In the genomic region with DNA sequence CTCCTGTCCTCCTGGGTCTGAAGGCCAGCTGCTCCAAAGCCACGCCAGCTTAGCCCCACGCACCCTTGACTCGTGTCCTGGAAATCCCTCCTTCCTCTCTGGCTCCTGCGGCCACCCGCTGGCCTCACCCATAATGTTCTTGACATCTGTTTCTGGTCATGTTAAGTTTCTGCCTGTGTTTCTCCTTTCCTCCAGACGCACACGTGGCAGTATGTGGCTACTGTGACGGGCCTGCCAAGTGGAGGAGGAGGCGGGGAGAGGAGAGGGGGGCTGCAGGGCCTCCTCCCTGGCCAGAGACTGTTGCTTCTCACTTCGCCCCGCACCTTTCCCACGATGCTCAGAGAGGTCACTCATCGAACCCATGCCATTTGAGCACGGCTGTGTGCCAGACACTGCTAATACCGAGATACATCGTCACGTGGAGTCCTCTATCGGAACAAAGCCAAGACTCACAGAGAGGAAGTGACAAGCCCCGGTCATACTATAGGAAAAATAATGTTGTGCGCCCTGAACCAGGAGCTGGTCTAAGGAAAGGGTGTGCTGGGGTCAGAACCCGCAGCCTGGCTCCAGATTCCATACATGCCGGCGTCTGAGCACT, we compare ENCODE assay signal across 8 cellular contexts. TPM values are rescaled to one million over a fixed set of nuclear protein-coding genes. Genes with fewer than 3 reads are reported as not detected.
DNase-seq lines count a peak whose midpoint lies in the region; ATAC-seq, FAIRE-seq and TF ChIP-seq lines count a peak whose summit lies in the region.

No MANE protein-coding gene starts in this region.

- POLR2A ChIA-PET in endothelial cell of umbilical vein (lab: Charles Lee), result no interaction called here

- H3K36me3 ChIP-seq in endothelial cell of umbilical vein (ENCODE audit: control insufficient read depth in 2 of 2, extremely low read depth in 1 of 2, insufficient read depth in 2 of 2, low read length in 2 of 2), result no peaks in the 10 kb centered on the region

- FAIRE-seq in endothelial cell of umbilical vein (lab: Jason Lieb, UNC), result peak; percentile 100

- dilution Hi-C loops in endothelial cell of umbilical vein (cut with MboI; ENCODE audit: extremely low pct_ligation_motif_present, low sequenced_read_pairs), result no loop called here

- DNase-seq in AG10803 (ENCODE audit: low read depth), result peak; percentile 92
- DNase-seq in NOMO-1 treated with DMSO at 0.1 percent for 48 hours (lab: John Stamatoyannopoulos, UW; ENCODE audit: unreplicated experiment), result peak; percentile 70
- DNase-seq in endothelial cell of umbilical vein (ENCODE audit: low read depth, low spot score), result peak; percentile 96
- peak; percentile 61 for DNase-seq in natural killer cell treated with Interleukin-12 subunit alpha and Interleukin-12 subunit beta and Interleukin-15 and Interleukin-18, amount 100 ng/mL, for 72 hours (ENCODE audit: low spot score)
- no peak for DNase-seq in ecto neural progenitor cell (ENCODE audit: low spot score)
- no peak for DNase-seq in COR-L47 (lab: John Stamatoyannopoulos, UW)

- H3K27ac ChIP-seq in endothelial cell of umbilical vein (ENCODE audit: insufficient read depth, low read depth, low read length), result peak overlapping the region; percentile 82

- no peaks in the 10 kb centered on the region for H3K36me3 Mint-ChIP-seq in natural killer cell treated with Interleukin-12 subunit alpha and Interleukin-12 subunit beta and Interleukin-15 and Interleukin-18, amount 100 ng/mL, for 72 hours

- peaks cover 30% of the 10 kb centered on the region for H3K4me1 ChIP-seq in endothelial cell of umbilical vein (ENCODE audit: control insufficient read depth, extremely low read depth, insufficient read depth, low read length)

- no peaks in the 10 kb centered on the region for H3K9me3 ChIP-seq in endothelial cell of umbilical vein (replicated peaks; ENCODE audit: control insufficient read depth, insufficient read depth, low read length)

- H3K4me3 Mint-ChIP-seq in natural killer cell treated with Interleukin-12 subunit alpha and Interleukin-12 subunit beta and Interleukin-15 and Interleukin-18, amount 100 ng/mL, for 72 hours, result peak overlapping the region; percentile 43

- CTCF ChIA-PET in endothelial cell of umbilical vein (lab: Charles Lee), result interaction anchor here (0.9 to 5.5 kb wide), 5 partner anchors 9 to 46 kb away, joined by 3 to 54 read pairs (median 7); a partner anchor contains a TSS

- H3K79me2 ChIP-seq in endothelial cell of umbilical vein (ENCODE audit: control insufficient read depth, insufficient read depth, low read length), result no peaks in the 10 kb centered on the region

- H3K4me3 ChIP-seq in AG10803 (ENCODE audit: low read length) (peak overlapping the region; percentile 13), endothelial cell of umbilical vein (replicated peaks in 1 of 3; ENCODE audit: insufficient read depth in 1 of 3, low read depth in 1 of 3, low read length in 3 of 3) (peak overlapping the region in 1 of 3 experiments; percentile 2)

- peak overlapping the region in 1 of 2 donors; percentile 75 for H3K27ac Mint-ChIP-seq in natural killer cell treated with Interleukin-12 subunit alpha and Interleukin-12 subunit beta and Interleukin-15 and Interleukin-18, amount 100 ng/mL, for 72 hours

- no peaks in the 10 kb centered on the region for H4K20me1 ChIP-seq in endothelial cell of umbilical vein (replicated peaks; ENCODE audit: control insufficient read depth, extremely low read depth, insufficient read depth, low read length)

- peak in 1 of 2 donors; percentile 60 for ATAC-seq in natural killer cell treated with Interleukin-12 subunit alpha and Interleukin-12 subunit beta and Interleukin-15 and Interleukin-18, amount 100 ng/mL, for 72 hours
- ATAC-seq in GM21825 (IDR thresholded peaks at IDR 0.05; ENCODE audit: unreplicated experiment) (no peak), HG02571 (IDR thresholded peaks at IDR 0.05; ENCODE audit: unreplicated experiment) (no peak)

- peak overlapping the region; percentile 46 for H2AFZ ChIP-seq in endothelial cell of umbilical vein (ENCODE audit: low read depth, low read length)

- TF ChIP-seq POLR2A in endothelial cell of umbilical vein (IDR thresholded peaks at IDR 0.05; ENCODE audit: low read depth, low read length), result no peak

- peak overlapping the region; percentile 57 for H3K9ac ChIP-seq in endothelial cell of umbilical vein (replicated peaks; ENCODE audit: extremely low read depth, insufficient read depth, low read length)

- intact Hi-C loops in endothelial cell of umbilical vein (cut with micrococcal nuclease), result loop anchor here (1.0 kb wide), 2 partner anchors 10 to 13 kb away; no protein-coding TSS in a partner anchor

- H3K27me3 ChIP-seq in endothelial cell of umbilical vein (ENCODE audit: control insufficient read depth in 2 of 2, insufficient read depth in 2 of 2, low read length in 2 of 2), result no peaks in the 10 kb centered on the region

- TF ChIP-seq CTCF in AG10803 (conservative IDR thresholded peaks at IDR 0.05; ENCODE audit: low read length), result 0 out of 2 replicates have a peak, but pooled peaks have one; percentile 13
- TF ChIP-seq CTCF in endothelial cell of umbilical vein (IDR thresholded peaks at IDR 0.05; ENCODE audit: extremely low read depth in 1 of 2, insufficient read depth in 1 of 2, low read depth in 1 of 2, low read length in 2 of 2), result no peak

- H3K4me1 Mint-ChIP-seq in natural killer cell treated with Interleukin-12 subunit alpha and Interleukin-12 subunit beta and Interleukin-15 and Interleukin-18, amount 100 ng/mL, for 72 hours (ENCODE audit: low read depth in 2 of 2), result peaks cover 8 to 21% of the 10 kb centered on the region in 2 donors

- no peaks in the 10 kb centered on the region for H3K27me3 Mint-ChIP-seq in natural killer cell treated with Interleukin-12 subunit alpha and Interleukin-12 subunit beta and Interleukin-15 and Interleukin-18, amount 100 ng/mL, for 72 hours

- no peaks in the 10 kb centered on the region for H3K9me1 ChIP-seq in endothelial cell of umbilical vein (replicated peaks; ENCODE audit: control insufficient read depth, extremely low read depth, insufficient read depth, low read length)

- no TSS peak for BruUV-seq in endothelial cell of umbilical vein (replicated peaks; lab: Mats Ljungman, UMichigan)

- no peaks in the 10 kb centered on the region for H3K9me3 Mint-ChIP-seq in natural killer cell treated with Interleukin-12 subunit alpha and Interleukin-12 subunit beta and Interleukin-15 and Interleukin-18, amount 100 ng/mL, for 72 hours

- peak overlapping the region; percentile 38 for H3K4me2 ChIP-seq in endothelial cell of umbilical vein (ENCODE audit: insufficient read depth, low read length)

TF ChIP-seq in endothelial cell of umbilical vein, 7 proteins besides CTCF, POLR2A, EP300 and RAD21:
- TF ChIP-seq MYC (IDR thresholded peaks at IDR 0.05; ENCODE audit: low read depth, low read length) (no peak), POLR2AphosphoS5 (IDR thresholded peaks at IDR 0.05; ENCODE audit: insufficient read depth, low read depth, low read length) (peak; percentile 74), GATA2 (IDR thresholded peaks at IDR 0.05; ENCODE audit: insufficient read depth, insufficient read length, low read depth, low read length) (no peak), JUN (IDR thresholded peaks at IDR 0.05; ENCODE audit: borderline replicate concordance, insufficient read depth, insufficient read length, low read depth) (peak; percentile 37), EZH2 (IDR thresholded peaks at IDR 0.05; ENCODE audit: borderline replicate concordance, low read depth, low read length, severe bottlenecking) (no peak), FOS (IDR thresholded peaks at IDR 0.05; ENCODE audit: borderline replicate concordance, insufficient read depth, low read length) (peak; percentile 26)
- TF ChIP-seq, protein P1, sequence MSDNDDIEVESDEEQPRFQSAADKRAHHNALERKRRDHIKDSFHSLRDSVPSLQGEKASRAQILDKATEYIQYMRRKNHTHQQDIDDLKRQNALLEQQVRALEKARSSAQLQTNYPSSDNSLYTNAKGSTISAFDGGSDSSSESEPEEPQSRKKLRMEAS (IDR thresholded peaks at IDR 0.05; ENCODE audit: insufficient read depth, insufficient read length), result peak; percentile 74

RNA-seq across cellular contexts. Expression of a gene that starts 11.5 kb away (rescaled TPM):
- total RNA-seq in endothelial cell of umbilical vein, result 27.6 and 31.5 TPM in 2 replicates
- polyA plus RNA-seq in endothelial cell of umbilical vein, result 20.2 and 23.6 TPM in 2 replicates
- polyA plus RNA-seq in endothelial cell of umbilical vein (2011; cell fraction: cytosol; rRNA removed), result 13.0 and 13.9 TPM in 2 replicates
- 21.5 and 22.1 TPM in 2 replicates for polyA plus RNA-seq in endothelial cell of umbilical vein (2011; cell fraction: nucleus; rRNA removed)
- 10.6 and 12.3 TPM in 2 replicates for polyA plus RNA-seq in endothelial cell of umbilical vein (2012)
- 9.3 and 12.7 TPM in 2 replicates for polyA minus RNA-seq in endothelial cell of umbilical vein
- polyA minus RNA-seq in endothelial cell of umbilical vein (2011; cell fraction: cytosol; rRNA and poly(A)+ RNA removed), result 24.2 TPM
- polyA minus RNA-seq in endothelial cell of umbilical vein (2011; cell fraction: nucleus; rRNA and poly(A)+ RNA removed), result 7.0 and 7.6 TPM in 2 replicates
- total RNA-seq in natural killer cell treated with Interleukin-12 subunit alpha and Interleukin-12 subunit beta and Interleukin-15 and Interleukin-18, amount 100 ng/mL, for 72 hours, result 1 to 10 TPM; 1.3 to 3.9 TPM

RNA-seq across cellular contexts. Expression of a gene that starts 26.8 kb away (rescaled TPM):
- not detected in 2 replicates for total RNA-seq in endothelial cell of umbilical vein
- 0.01 and 0.10 TPM in 2 replicates for polyA plus RNA-seq in endothelial cell of umbilical vein
- not detected in 2 replicates for polyA plus RNA-seq in endothelial cell of umbilical vein (2011; cell fraction: cytosol; rRNA removed)
- polyA plus RNA-seq in endothelial cell of umbilical vein (2011; cell fraction: nucleus; rRNA removed), result not detected in 2 replicates
- polyA plus RNA-seq in endothelial cell of umbilical vein (2012), result not detected in 2 replicates
- not detected in 2 replicates for polyA minus RNA-seq in endothelial cell of umbilical vein
- polyA minus RNA-seq in endothelial cell of umbilical vein (2011; cell fraction: cytosol; rRNA and poly(A)+ RNA removed), result not detected
- not detected in 2 replicates for polyA minus RNA-seq in endothelial cell of umbilical vein (2011; cell fraction: nucleus; rRNA and poly(A)+ RNA removed)
- total RNA-seq in natural killer cell treated with Interleukin-12 subunit alpha and Interleukin-12 subunit beta and Interleukin-15 and Interleukin-18, amount 100 ng/mL, for 72 hours, result 100 to 1,000 TPM; 508 to 635 TPM

RNA-seq across cellular contexts. Expression of a gene that starts 35.7 kb away (rescaled TPM):
- total RNA-seq in endothelial cell of umbilical vein, result not detected in 2 replicates
- polyA plus RNA-seq in endothelial cell of umbilical vein, result not detected in 2 replicates
- not detected in 2 replicates for polyA plus RNA-seq in endothelial cell of umbilical vein (2011; cell fraction: cytosol; rRNA removed)
- not detected in 2 replicates for polyA plus RNA-seq in endothelial cell of umbilical vein (2011; cell fraction: nucleus; rRNA removed)
- polyA plus RNA-seq in endothelial cell of umbilical vein (2012), result not detected in 2 replicates
- not detected in 2 replicates for polyA minus RNA-seq in endothelial cell of umbilical vein
- not detected for polyA minus RNA-seq in endothelial cell of umbilical vein (2011; cell fraction: cytosol; rRNA and poly(A)+ RNA removed)
- polyA minus RNA-seq in endothelial cell of umbilical vein (2011; cell fraction: nucleus; rRNA and poly(A)+ RNA removed), result not detected in 2 replicates
- total RNA-seq in natural killer cell treated with Interleukin-12 subunit alpha and Interleukin-12 subunit beta and Interleukin-15 and Interleukin-18, amount 100 ng/mL, for 72 hours, result under 1 TPM; 0.11 to 0.29 TPM

Comparison
In these comparisons a context has a peak if more than half of its experiments do, and no peak if none do; other contexts are left out.
1. DNase-seq: peak in AG10803 (single experiment), NOMO-1 treated with DMSO at 0.1 percent for 48 hours (single experiment), endothelial cell of umbilical vein (single experiment) and natural killer cell treated with Interleukin-12 subunit alpha and Interleukin-12 subunit beta and Interleukin-15 and Interleukin-18, amount 100 ng/mL, for 72 hours (single experiment); none in ecto neural progenitor cell (single experiment) and COR-L47 (single experiment).
2. RNA of a gene that starts 26.8 kb away (total RNA-seq): 508 to 635 TPM in natural killer cell treated with Interleukin-12 subunit alpha and Interleukin-12 subunit beta and Interleukin-15 and Interleukin-18, amount 100 ng/mL, for 72 hours; not detected in endothelial cell of umbilical vein; every median in the first group is over 100 times any median in the second.